10 cellular contexts compared by ENCODE assay signal in the genomic region with DNA sequence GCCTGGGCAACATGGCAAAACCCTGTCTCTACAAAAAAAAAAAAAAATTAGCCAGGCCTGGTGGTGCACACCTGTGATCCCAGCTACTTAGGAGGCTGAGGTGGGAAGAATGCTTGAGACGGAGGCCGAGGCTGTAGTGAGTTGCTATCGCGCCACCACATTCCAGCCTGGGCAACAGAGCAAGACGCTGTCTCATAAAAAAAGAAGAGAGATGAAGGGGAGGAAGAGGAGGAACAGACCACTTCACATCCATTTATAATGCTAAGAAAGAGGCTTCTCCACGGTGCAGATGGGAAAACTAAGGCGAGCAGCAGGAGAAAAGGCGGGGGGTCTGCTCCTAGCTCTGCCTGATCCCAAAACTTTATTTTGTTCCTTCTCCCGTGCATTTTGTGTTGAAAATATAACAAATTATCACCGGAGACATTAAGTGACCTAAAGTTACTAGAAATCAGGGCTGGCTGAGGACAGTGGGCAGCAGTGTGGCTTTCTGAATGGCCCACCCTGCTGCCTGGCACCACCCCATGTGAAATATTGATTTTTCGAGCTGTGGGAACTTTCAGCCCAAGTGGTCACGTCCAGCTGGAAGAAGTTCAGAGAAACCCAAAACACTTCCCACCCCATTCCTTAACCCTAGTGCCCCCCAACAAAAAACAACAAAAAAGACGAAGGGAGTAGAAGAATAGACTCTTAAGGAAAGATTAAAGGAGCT. TPM values are rescaled to one million over a fixed set of nuclear protein-coding genes. Genes with fewer than 3 reads are reported as not detected.
DNase-seq lines count a peak whose midpoint lies in the region; ATAC-seq and TF ChIP-seq lines count a peak whose summit lies in the region.
"Had no signal": no experiment of that assay in that cellular context is flagged by ENCODE, and none has a peak within 500 bp of the region (broad histone marks: within the 10 kb centered on the region; RNA-seq: fewer than 3 reads in every experiment).

No MANE protein-coding gene starts in this region.

- H3K36me3 ChIP-seq in left lung, result peaks cover 0 to 40% of the 10 kb centered on the region in 2 donors

- H3K27me3 ChIP-seq in left lung, result no peaks in the 10 kb centered on the region

- peak overlapping the region; percentile 32; the same call in 1 of the 2 replicates for H3K4me3 Mint-ChIP-seq in HFFc6
- H3K4me3 Mint-ChIP-seq in activated T-helper 1 cell treated with anti-CD3 and anti-CD28 coated beads, Interleukin-12 subunit alpha, Interleukin-12 subunit beta, Interleukin-2, Interleukin-4 antibody, amounts not matched to agents 30 ng/mL and 10 ng/mL and 1 ng/mL, durations not matched to agents 14 hours and 24 hours and 36 hours, result peak overlapping the region; percentile 87
- peak overlapping the region; percentile 65 to 87 for H3K4me3 Mint-ChIP-seq in stimulated activated naive CD8-positive, alpha-beta T cell treated with anti-CD3 and anti-CD28 coated beads, Interleukin-15, amount 100 ng/mL, for 72 hours

- no peaks in the 10 kb centered on the region for H3K9me3 ChIP-seq in left lung

- intact Hi-C loops in activated T-helper 1 cell treated with anti-CD3 and anti-CD28 coated beads, Interleukin-12 subunit alpha, Interleukin-12 subunit beta, Interleukin-2, Interleukin-4 antibody, amounts not matched to agents 30 ng/mL and 10 ng/mL and 1 ng/mL, durations not matched to agents 14 hours and 24 hours and 36 hours (cut with micrococcal nuclease), result no loop called here
- intact Hi-C loops in left lung (cut with DNase I), result loop anchor here in 1 of 2 donors (5.0 kb wide), 1 partner anchor 41 kb away; no protein-coding TSS in a partner anchor
- intact Hi-C loops in posterior cingulate gyrus (cut with DNase I), result no loop called here

- no peak for DNase-seq in HFFc6
- no peak for DNase-seq in activated T-helper 1 cell treated with anti-CD3 and anti-CD28 coated beads, Interleukin-12 subunit alpha, Interleukin-12 subunit beta, Interleukin-2, Interleukin-4 antibody, amounts not matched to agents 30 ng/mL and 10 ng/mL and 1 ng/mL, durations not matched to agents 14 hours and 24 hours and 36 hours (ENCODE audit: low spot score)
- DNase-seq in left lung, result no peak
- DNase-seq in stimulated activated naive CD8-positive, alpha-beta T cell treated with anti-CD3 and anti-CD28 coated beads, Interleukin-15, amount 100 ng/mL, for 72 hours, result no peak
- no peak for DNase-seq in NCI-H524 (lab: John Stamatoyannopoulos, UW)
- DNase-seq in posterior cingulate gyrus, result no peak
- DNase-seq: activated CD4-positive, CD25-positive, alpha-beta regulatory T cell; NCI-H526 treated with DMSO at 0.1 percent for 48 hours had no signal

- no peak for TF ChIP-seq CTCF in HFFc6 (IDR thresholded peaks at IDR 0.05)
- TF ChIP-seq CTCF in left lung (IDR thresholded peaks at IDR 0.05), result no peak

- peaks cover 79% of the 10 kb centered on the region for H3K4me1 Mint-ChIP-seq in HFFc6 (ENCODE audit: low read depth)
- peaks cover 85% of the 10 kb centered on the region for H3K4me1 Mint-ChIP-seq in activated T-helper 1 cell treated with anti-CD3 and anti-CD28 coated beads, Interleukin-12 subunit alpha, Interleukin-12 subunit beta, Interleukin-2, Interleukin-4 antibody, amounts not matched to agents 30 ng/mL and 10 ng/mL and 1 ng/mL, durations not matched to agents 14 hours and 24 hours and 36 hours (ENCODE audit: low read depth)
- peaks cover 97% of the 10 kb centered on the region for H3K4me1 Mint-ChIP-seq in stimulated activated naive CD8-positive, alpha-beta T cell treated with anti-CD3 and anti-CD28 coated beads, Interleukin-15, amount 100 ng/mL, for 72 hours

- H3K36me3 Mint-ChIP-seq in HFFc6 (ENCODE audit: low read depth), result peaks cover 47% of the 10 kb centered on the region
- peaks cover 52% of the 10 kb centered on the region for H3K36me3 Mint-ChIP-seq in activated T-helper 1 cell treated with anti-CD3 and anti-CD28 coated beads, Interleukin-12 subunit alpha, Interleukin-12 subunit beta, Interleukin-2, Interleukin-4 antibody, amounts not matched to agents 30 ng/mL and 10 ng/mL and 1 ng/mL, durations not matched to agents 14 hours and 24 hours and 36 hours (ENCODE audit: low read depth)

- H3K4me3 ChIP-seq in left lung, result no peak overlapping the region

- H3K4me1 ChIP-seq in left lung, result peaks cover 54 to 100% of the 10 kb centered on the region in 2 donors

- ATAC-seq in left lung (no peak), HG02870 (IDR thresholded peaks at IDR 0.05; ENCODE audit: unreplicated experiment) (no peak)
- no peak for ATAC-seq in stimulated activated naive CD8-positive, alpha-beta T cell treated with anti-CD3 and anti-CD28 coated beads, Interleukin-15, amount 100 ng/mL, for 72 hours
- ATAC-seq: left lobe of liver had no signal

- H3K9me3 Mint-ChIP-seq in HFFc6, result no peaks in the 10 kb centered on the region
- H3K9me3 Mint-ChIP-seq in activated T-helper 1 cell treated with anti-CD3 and anti-CD28 coated beads, Interleukin-12 subunit alpha, Interleukin-12 subunit beta, Interleukin-2, Interleukin-4 antibody, amounts not matched to agents 30 ng/mL and 10 ng/mL and 1 ng/mL, durations not matched to agents 14 hours and 24 hours and 36 hours, result no peaks in the 10 kb centered on the region
- H3K9me3 Mint-ChIP-seq in stimulated activated naive CD8-positive, alpha-beta T cell treated with anti-CD3 and anti-CD28 coated beads, Interleukin-15, amount 100 ng/mL, for 72 hours, result no peaks in the 10 kb centered on the region

- peak overlapping the region; percentile 78 for H3K27ac Mint-ChIP-seq in HFFc6
- H3K27ac Mint-ChIP-seq in activated T-helper 1 cell treated with anti-CD3 and anti-CD28 coated beads, Interleukin-12 subunit alpha, Interleukin-12 subunit beta, Interleukin-2, Interleukin-4 antibody, amounts not matched to agents 30 ng/mL and 10 ng/mL and 1 ng/mL, durations not matched to agents 14 hours and 24 hours and 36 hours, result peak overlapping the region; percentile 99
- peak overlapping the region; percentile 95 to 97 for H3K27ac Mint-ChIP-seq in stimulated activated naive CD8-positive, alpha-beta T cell treated with anti-CD3 and anti-CD28 coated beads, Interleukin-15, amount 100 ng/mL, for 72 hours

- peak overlapping the region; percentile 70 to 99 for H3K27ac ChIP-seq in left lung

- peaks cover 12% of the 10 kb centered on the region for H3K27me3 Mint-ChIP-seq in HFFc6 (ENCODE audit: insufficient read depth)
- H3K27me3 Mint-ChIP-seq in activated T-helper 1 cell treated with anti-CD3 and anti-CD28 coated beads, Interleukin-12 subunit alpha, Interleukin-12 subunit beta, Interleukin-2, Interleukin-4 antibody, amounts not matched to agents 30 ng/mL and 10 ng/mL and 1 ng/mL, durations not matched to agents 14 hours and 24 hours and 36 hours (ENCODE audit: insufficient read depth), result no peaks in the 10 kb centered on the region
- no peaks in the 10 kb centered on the region for H3K27me3 Mint-ChIP-seq in stimulated activated naive CD8-positive, alpha-beta T cell treated with anti-CD3 and anti-CD28 coated beads, Interleukin-15, amount 100 ng/mL, for 72 hours

RNA-seq across cellular contexts. Expression of gene MYH9, which starts 9.5 kb away (rescaled TPM):
- total RNA-seq in HFFc6 (2021; fragmentation: NEBNext Ultra II Directional; extraction: Animal tissue kit (Norgen Biotek cat#: 25700)), result 1,000 to 10,000 TPM in 2 of 6 experiments, 100 to 1,000 TPM in 4; 881 to 1,084 (median 937) TPM
- 618 and 639 TPM in 2 replicates for total RNA-seq in activated T-helper 1 cell treated with anti-CD3 and anti-CD28 coated beads, Interleukin-12 subunit alpha, Interleukin-12 subunit beta, Interleukin-2, Interleukin-4 antibody, amounts not matched to agents 30 ng/mL and 10 ng/mL and 1 ng/mL, durations not matched to agents 14 hours and 24 hours and 36 hours
- total RNA-seq in left lung, result 100 to 1,000 TPM; 754 to 761 TPM

Comparison
In these comparisons a context has a peak if more than half of its experiments do, and no peak if none do; other contexts are left out.
1. H3K4me3 Mint-ChIP-seq: peak in every context shown above with its lines; median percentile 87 in activated T-helper 1 cell treated with anti-CD3 and anti-CD28 coated beads, Interleukin-12 subunit alpha, Interleukin-12 subunit beta, Interleukin-2, Interleukin-4 antibody, amounts not matched to agents 30 ng/mL and 10 ng/mL and 1 ng/mL, durations not matched to agents 14 hours and 24 hours and 36 hours; 76 in stimulated activated naive CD8-positive, alpha-beta T cell treated with anti-CD3 and anti-CD28 coated beads, Interleukin-15, amount 100 ng/mL, for 72 hours; 32 in HFFc6.